In genomic region chrX:48938721-48939416, GRCh38 we compare ENCODE assay signal across 1 cellular context.
A peak's percentile ranks its signal among the peaks of the same experiment; 100 is the strongest.
TF ChIP-seq lines count a peak whose summit lies in the region.

No MANE protein-coding gene starts in this region.

TF ChIP-seq in GM12878, 131 proteins besides CTCF, POLR2A, EP300 and RAD21 (continued from another document and continues in another):
- TF ChIP-seq, protein P1, sequence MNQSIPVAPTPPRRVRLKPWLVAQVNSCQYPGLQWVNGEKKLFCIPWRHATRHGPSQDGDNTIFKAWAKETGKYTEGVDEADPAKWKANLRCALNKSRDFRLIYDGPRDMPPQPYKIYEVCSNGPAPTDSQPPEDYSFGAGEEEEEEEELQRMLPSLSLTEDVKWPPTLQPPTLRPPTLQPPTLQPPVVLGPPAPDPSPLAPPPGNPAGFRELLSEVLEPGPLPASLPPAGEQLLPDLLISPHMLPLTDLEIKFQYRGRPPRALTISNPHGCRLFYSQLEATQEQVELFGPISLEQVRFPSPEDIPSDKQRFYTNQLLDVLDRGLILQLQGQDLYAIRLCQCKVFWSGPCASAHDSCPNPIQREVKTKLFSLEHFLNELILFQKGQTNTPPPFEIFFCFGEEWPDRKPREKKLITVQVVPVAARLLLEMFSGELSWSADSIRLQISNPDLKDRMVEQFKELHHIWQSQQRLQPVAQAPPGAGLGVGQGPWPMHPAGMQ (IDR thresholded peaks at IDR 0.05; ENCODE audit: borderline replicate concordance): no peak
- TF ChIP-seq ZNF622 (IDR thresholded peaks at IDR 0.05): no peak
- no peak for TF ChIP-seq SMC3 (IDR thresholded peaks at IDR 0.05; ENCODE audit: borderline replicate concordance, low read length)
- TF ChIP-seq KLF5 (IDR thresholded peaks at IDR 0.05; ENCODE audit: partially characterized antibody): peak; percentile 21
- TF ChIP-seq, protein P2, sequence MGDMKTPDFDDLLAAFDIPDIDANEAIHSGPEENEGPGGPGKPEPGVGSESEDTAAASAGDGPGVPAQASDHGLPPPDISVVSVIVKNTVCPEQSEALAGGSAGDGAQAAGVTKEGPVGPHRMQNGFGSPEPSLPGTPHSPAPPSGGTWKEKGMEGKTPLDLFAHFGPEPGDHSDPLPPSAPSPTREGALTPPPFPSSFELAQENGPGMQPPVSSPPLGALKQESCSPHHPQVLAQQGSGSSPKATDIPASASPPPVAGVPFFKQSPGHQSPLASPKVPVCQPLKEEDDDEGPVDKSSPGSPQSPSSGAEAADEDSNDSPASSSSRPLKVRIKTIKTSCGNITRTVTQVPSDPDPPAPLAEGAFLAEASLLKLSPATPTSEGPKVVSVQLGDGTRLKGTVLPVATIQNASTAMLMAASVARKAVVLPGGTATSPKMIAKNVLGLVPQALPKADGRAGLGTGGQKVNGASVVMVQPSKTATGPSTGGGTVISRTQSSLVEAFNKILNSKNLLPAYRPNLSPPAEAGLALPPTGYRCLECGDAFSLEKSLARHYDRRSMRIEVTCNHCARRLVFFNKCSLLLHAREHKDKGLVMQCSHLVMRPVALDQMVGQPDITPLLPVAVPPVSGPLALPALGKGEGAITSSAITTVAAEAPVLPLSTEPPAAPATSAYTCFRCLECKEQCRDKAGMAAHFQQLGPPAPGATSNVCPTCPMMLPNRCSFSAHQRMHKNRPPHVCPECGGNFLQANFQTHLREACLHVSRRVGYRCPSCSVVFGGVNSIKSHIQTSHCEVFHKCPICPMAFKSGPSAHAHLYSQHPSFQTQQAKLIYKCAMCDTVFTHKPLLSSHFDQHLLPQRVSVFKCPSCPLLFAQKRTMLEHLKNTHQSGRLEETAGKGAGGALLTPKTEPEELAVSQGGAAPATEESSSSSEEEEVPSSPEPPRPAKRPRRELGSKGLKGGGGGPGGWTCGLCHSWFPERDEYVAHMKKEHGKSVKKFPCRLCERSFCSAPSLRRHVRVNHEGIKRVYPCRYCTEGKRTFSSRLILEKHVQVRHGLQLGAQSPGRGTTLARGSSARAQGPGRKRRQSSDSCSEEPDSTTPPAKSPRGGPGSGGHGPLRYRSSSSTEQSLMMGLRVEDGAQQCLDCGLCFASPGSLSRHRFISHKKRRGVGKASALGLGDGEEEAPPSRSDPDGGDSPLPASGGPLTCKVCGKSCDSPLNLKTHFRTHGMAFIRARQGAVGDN (IDR thresholded peaks at IDR 0.05): no peak
- TF ChIP-seq SUPT20H (IDR thresholded peaks at IDR 0.05; ENCODE audit: borderline replicate concordance, control insufficient read depth, low read depth, low read length): no peak
- no peak; the same call in 1 of the 2 replicates for TF ChIP-seq TARDBP (IDR thresholded peaks at IDR 0.05; ENCODE audit: borderline replicate concordance)
- no peak for TF ChIP-seq ZNF24 (IDR thresholded peaks at IDR 0.05)
- TF ChIP-seq RB1 (IDR thresholded peaks at IDR 0.05; ENCODE audit: borderline replicate concordance): no peak
- peak; percentile 98 to 99 for TF ChIP-seq IKZF2 (IDR thresholded peaks at IDR 0.05)
- no peak for TF ChIP-seq CHD4 (IDR thresholded peaks at IDR 0.05)
- TF ChIP-seq RELA (IDR thresholded peaks at IDR 0.05; ENCODE audit: borderline replicate concordance, partially characterized antibody): peak; percentile 96
- peak; percentile 22 for TF ChIP-seq PBX3 (IDR thresholded peaks at IDR 0.05; ENCODE audit: insufficient replicate concordance, low read depth, low read length)
- TF ChIP-seq, protein P3, sequence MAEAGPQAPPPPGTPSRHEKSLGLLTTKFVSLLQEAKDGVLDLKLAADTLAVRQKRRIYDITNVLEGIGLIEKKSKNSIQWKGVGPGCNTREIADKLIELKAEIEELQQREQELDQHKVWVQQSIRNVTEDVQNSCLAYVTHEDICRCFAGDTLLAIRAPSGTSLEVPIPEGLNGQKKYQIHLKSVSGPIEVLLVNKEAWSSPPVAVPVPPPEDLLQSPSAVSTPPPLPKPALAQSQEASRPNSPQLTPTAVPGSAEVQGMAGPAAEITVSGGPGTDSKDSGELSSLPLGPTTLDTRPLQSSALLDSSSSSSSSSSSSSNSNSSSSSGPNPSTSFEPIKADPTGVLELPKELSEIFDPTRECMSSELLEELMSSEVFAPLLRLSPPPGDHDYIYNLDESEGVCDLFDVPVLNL (IDR thresholded peaks at IDR 0.05; ENCODE audit: low read depth, low read length): no peak
- 0 out of 2 replicates have a peak, but pooled peaks have one; percentile 12 for TF ChIP-seq TAF1 (IDR thresholded peaks at IDR 0.05; ENCODE audit: borderline replicate concordance, low read depth, low read length)
- no peak for TF ChIP-seq KDM1A (IDR thresholded peaks at IDR 0.05; ENCODE audit: borderline replicate concordance)
- no peak for TF ChIP-seq ELK1 (IDR thresholded peaks at IDR 0.05; ENCODE audit: low read depth, low read length)
- TF ChIP-seq, protein P4, sequence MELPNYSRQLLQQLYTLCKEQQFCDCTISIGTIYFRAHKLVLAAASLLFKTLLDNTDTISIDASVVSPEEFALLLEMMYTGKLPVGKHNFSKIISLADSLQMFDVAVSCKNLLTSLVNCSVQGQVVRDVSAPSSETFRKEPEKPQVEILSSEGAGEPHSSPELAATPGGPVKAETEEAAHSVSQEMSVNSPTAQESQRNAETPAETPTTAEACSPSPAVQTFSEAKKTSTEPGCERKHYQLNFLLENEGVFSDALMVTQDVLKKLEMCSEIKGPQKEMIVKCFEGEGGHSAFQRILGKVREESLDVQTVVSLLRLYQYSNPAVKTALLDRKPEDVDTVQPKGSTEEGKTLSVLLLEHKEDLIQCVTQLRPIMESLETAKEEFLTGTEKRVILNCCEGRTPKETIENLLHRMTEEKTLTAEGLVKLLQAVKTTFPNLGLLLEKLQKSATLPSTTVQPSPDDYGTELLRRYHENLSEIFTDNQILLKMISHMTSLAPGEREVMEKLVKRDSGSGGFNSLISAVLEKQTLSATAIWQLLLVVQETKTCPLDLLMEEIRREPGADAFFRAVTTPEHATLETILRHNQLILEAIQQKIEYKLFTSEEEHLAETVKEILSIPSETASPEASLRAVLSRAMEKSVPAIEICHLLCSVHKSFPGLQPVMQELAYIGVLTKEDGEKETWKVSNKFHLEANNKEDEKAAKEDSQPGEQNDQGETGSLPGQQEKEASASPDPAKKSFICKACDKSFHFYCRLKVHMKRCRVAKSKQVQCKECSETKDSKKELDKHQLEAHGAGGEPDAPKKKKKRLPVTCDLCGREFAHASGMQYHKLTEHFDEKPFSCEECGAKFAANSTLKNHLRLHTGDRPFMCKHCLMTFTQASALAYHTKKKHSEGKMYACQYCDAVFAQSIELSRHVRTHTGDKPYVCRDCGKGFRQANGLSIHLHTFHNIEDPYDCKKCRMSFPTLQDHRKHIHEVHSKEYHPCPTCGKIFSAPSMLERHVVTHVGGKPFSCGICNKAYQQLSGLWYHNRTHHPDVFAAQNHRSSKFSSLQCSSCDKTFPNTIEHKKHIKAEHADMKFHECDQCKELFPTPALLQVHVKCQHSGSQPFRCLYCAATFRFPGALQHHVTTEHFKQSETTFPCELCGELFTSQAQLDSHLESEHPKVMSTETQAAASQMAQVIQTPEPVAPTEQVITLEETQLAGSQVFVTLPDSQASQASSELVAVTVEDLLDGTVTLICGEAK (IDR thresholded peaks at IDR 0.05; ENCODE audit: borderline replicate concordance): no peak
- TF ChIP-seq EGR1 (IDR thresholded peaks at IDR 0.05; ENCODE audit: borderline replicate concordance in 1 of 2, low read depth in 2 of 2, low read length in 2 of 2): no peak
- no peak for TF ChIP-seq FOXK2 (IDR thresholded peaks at IDR 0.05)
- peak; percentile 84 for TF ChIP-seq IRF4 (IDR thresholded peaks at IDR 0.05; ENCODE audit: low read depth, low read length)
- TF ChIP-seq RUNX3 (IDR thresholded peaks at IDR 0.05; ENCODE audit: low read length): peak; percentile 91
- TF ChIP-seq GATAD2B (conservative IDR thresholded peaks at IDR 0.05; ENCODE audit: low read depth): peak; percentile 65; the same call in 1 of the 2 replicates
- TF ChIP-seq, protein P5, sequence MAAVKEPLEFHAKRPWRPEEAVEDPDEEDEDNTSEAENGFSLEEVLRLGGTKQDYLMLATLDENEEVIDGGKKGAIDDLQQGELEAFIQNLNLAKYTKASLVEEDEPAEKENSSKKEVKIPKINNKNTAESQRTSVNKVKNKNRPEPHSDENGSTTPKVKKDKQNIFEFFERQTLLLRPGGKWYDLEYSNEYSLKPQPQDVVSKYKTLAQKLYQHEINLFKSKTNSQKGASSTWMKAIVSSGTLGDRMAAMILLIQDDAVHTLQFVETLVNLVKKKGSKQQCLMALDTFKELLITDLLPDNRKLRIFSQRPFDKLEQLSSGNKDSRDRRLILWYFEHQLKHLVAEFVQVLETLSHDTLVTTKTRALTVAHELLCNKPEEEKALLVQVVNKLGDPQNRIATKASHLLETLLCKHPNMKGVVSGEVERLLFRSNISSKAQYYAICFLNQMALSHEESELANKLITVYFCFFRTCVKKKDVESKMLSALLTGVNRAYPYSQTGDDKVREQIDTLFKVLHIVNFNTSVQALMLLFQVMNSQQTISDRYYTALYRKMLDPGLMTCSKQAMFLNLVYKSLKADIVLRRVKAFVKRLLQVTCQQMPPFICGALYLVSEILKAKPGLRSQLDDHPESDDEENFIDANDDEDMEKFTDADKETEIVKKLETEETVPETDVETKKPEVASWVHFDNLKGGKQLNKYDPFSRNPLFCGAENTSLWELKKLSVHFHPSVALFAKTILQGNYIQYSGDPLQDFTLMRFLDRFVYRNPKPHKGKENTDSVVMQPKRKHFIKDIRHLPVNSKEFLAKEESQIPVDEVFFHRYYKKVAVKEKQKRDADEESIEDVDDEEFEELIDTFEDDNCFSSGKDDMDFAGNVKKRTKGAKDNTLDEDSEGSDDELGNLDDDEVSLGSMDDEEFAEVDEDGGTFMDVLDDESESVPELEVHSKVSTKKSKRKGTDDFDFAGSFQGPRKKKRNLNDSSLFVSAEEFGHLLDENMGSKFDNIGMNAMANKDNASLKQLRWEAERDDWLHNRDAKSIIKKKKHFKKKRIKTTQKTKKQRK (IDR thresholded peaks at IDR 0.05; ENCODE audit: low read depth, low read length): no peak
- TF ChIP-seq BRCA1 (IDR thresholded peaks at IDR 0.05; ENCODE audit: low read depth, low read length): no peak
- 0 out of 2 replicates have a peak, but pooled peaks have one; percentile 11 for TF ChIP-seq NKRF (conservative IDR thresholded peaks at IDR 0.05)
- no peak; the same call in 1 of the 2 replicates for TF ChIP-seq BACH1 (IDR thresholded peaks at IDR 0.05; ENCODE audit: borderline replicate concordance)
- TF ChIP-seq CHD2 (IDR thresholded peaks at IDR 0.05; ENCODE audit: borderline replicate concordance, low read depth, low read length): peak; percentile 57; the same call in 1 of the 2 replicates
- TF ChIP-seq RAD51 (IDR thresholded peaks at IDR 0.05): peak; percentile 33; the same call in 1 of the 2 replicates
- peak; percentile 75; the same call in 1 of the 3 replicates for TF ChIP-seq POU2F2 (IDR thresholded peaks at IDR 0.05; ENCODE audit: borderline replicate concordance, low read depth, low read length)
- peak; percentile 77 for TF ChIP-seq CREB1 (IDR thresholded peaks at IDR 0.05; ENCODE audit: low read depth)
- TF ChIP-seq ESRRA (IDR thresholded peaks at IDR 0.05; ENCODE audit: low read length): no peak
- TF ChIP-seq NR2F1 (conservative IDR thresholded peaks at IDR 0.05): peak; percentile 89
- TF ChIP-seq ZNF207 (IDR thresholded peaks at IDR 0.05; ENCODE audit: borderline replicate concordance): no peak
- no peak for TF ChIP-seq RFX5 (IDR thresholded peaks at IDR 0.05; ENCODE audit: low read depth, low read length)
- TF ChIP-seq EED (IDR thresholded peaks at IDR 0.05; ENCODE audit: low read depth): peak; percentile 91
- TF ChIP-seq MEF2B (IDR thresholded peaks at IDR 0.05; ENCODE audit: partially characterized antibody, poor library complexity, severe bottlenecking): peak; percentile 86
